Comparison of ENCODE assay signal across 8 cellular contexts in genomic region chr18:48161201-48161910, GRCh38.
DNase-seq lines count a peak whose midpoint lies in the region; ATAC-seq and TF ChIP-seq lines count a peak whose summit lies in the region.

No MANE protein-coding gene starts in this region.

- peak in 1 of 2 donors; percentile 13 for TF ChIP-seq POLR2A in suprapubic skin (IDR thresholded peaks at IDR 0.05)

- H3K4me3 ChIP-seq in HUES64 (ENCODE audit: low read length) = peak overlapping the region; percentile 66
- peak overlapping the region; percentile 55 for H3K4me3 ChIP-seq in suprapubic skin

- H3K27ac ChIP-seq in C4-2B (peak overlapping the region; percentile 67), HUES64 (ENCODE audit: low read depth, low read length) (no peak overlapping the region), suprapubic skin (peak overlapping the region; percentile 94)

- 1% methylated on average over 49 of the region's 53 CpGs for WGBS in HUES64
- WGBS in suprapubic skin = 3% methylated on average over 23 of the region's 53 CpGs

- TF ChIP-seq CTCF in C4-2B (conservative IDR thresholded peaks at IDR 0.05) = no peak
- no peak for TF ChIP-seq CTCF in omental fat pad (IDR thresholded peaks at IDR 0.05)
- no peak for TF ChIP-seq CTCF in suprapubic skin (IDR thresholded peaks at IDR 0.05)

- peak; percentile 75 for ATAC-seq in GM21360 (IDR thresholded peaks at IDR 0.05; ENCODE audit: unreplicated experiment)
- peak; percentile 95 for ATAC-seq in SK-N-SH treated with all-trans-retinoic acid at 6 μM for 48 hours
- peak; percentile 91 to 98 for ATAC-seq in activated naive CD4-positive, alpha-beta T cell treated with anti-CD3 and anti-CD28 coated beads, Interleukin-2, amount 50 U/mL, for 72 hours
- peak; percentile 93 for ATAC-seq in omental fat pad (ENCODE audit: low FRiP score)

- H3K4me1 ChIP-seq in HUES64 (ENCODE audit: insufficient read depth, low read length) = peaks cover 12% of the 10 kb centered on the region
- H3K4me1 ChIP-seq in suprapubic skin = peaks cover 74% of the 10 kb centered on the region

- H3K27ac Mint-ChIP-seq in activated naive CD4-positive, alpha-beta T cell treated with anti-CD3 and anti-CD28 coated beads, Interleukin-2, amount 50 U/mL, for 72 hours = no peak overlapping the region

- no peaks in the 10 kb centered on the region for H3K9me3 Mint-ChIP-seq in activated naive CD4-positive, alpha-beta T cell treated with anti-CD3 and anti-CD28 coated beads, Interleukin-2, amount 50 U/mL, for 72 hours

- no peaks in the 10 kb centered on the region for H3K36me3 Mint-ChIP-seq in activated naive CD4-positive, alpha-beta T cell treated with anti-CD3 and anti-CD28 coated beads, Interleukin-2, amount 50 U/mL, for 72 hours

- peak; percentile 60 to 62 for DNase-seq in activated naive CD4-positive, alpha-beta T cell treated with anti-CD3 and anti-CD28 coated beads, Interleukin-2, amount 50 U/mL, for 72 hours (ENCODE audit: low spot score in 2 of 2)
- DNase-seq in glomerular visceral epithelial cell (ENCODE audit: extremely low spot score) = peak; percentile 64
- DNase-seq in omental fat pad (ENCODE audit: low spot score) = peak; percentile 63
- peak; percentile 87 to 92 for DNase-seq in suprapubic skin (ENCODE audit: low spot score in 2 of 2)

- H3K9ac ChIP-seq in HUES64 (ENCODE audit: low read depth, low read length) = peak overlapping the region; percentile 67

- H3K9me3 ChIP-seq in HUES64 (ENCODE audit: insufficient read depth, low read depth, low read length) (no peaks in the 10 kb centered on the region), suprapubic skin (no peaks in the 10 kb centered on the region)

- TF ChIP-seq EP300 in suprapubic skin (IDR thresholded peaks at IDR 0.05) = no peak

- H3K36me3 ChIP-seq in HUES64 (ENCODE audit: insufficient read depth, low read length) = no peaks in the 10 kb centered on the region
- no peaks in the 10 kb centered on the region for H3K36me3 ChIP-seq in suprapubic skin

- peaks cover 58% of the 10 kb centered on the region for H3K27me3 ChIP-seq in HUES64 (ENCODE audit: insufficient read depth, low read length)
- H3K27me3 ChIP-seq in suprapubic skin = no peaks in the 10 kb centered on the region

TF ChIP-seq in SK-N-SH treated with all-trans-retinoic acid at 6 μM for 48 hours, 23 proteins besides CTCF, POLR2A, EP300 and RAD21:
- TF ChIP-seq SNAI2 (CRISPR knock-in tag; IDR thresholded peaks at IDR 0.05) (no peak), ZNF565 (CRISPR knock-in tag; conservative IDR thresholded peaks at IDR 0.05; ENCODE audit: low read depth) (no peak), TCF4 (CRISPR knock-in tag; IDR thresholded peaks at IDR 0.05; ENCODE audit: borderline replicate concordance) (no peak), ZNF70 (CRISPR knock-in tag; IDR thresholded peaks at IDR 0.05) (no peak), OSR1 (CRISPR knock-in tag; IDR thresholded peaks at IDR 0.05) (no peak), BACH2 (CRISPR knock-in tag; IDR thresholded peaks at IDR 0.05; ENCODE audit: borderline replicate concordance) (no peak), RARB (CRISPR knock-in tag; IDR thresholded peaks at IDR 0.05) (no peak), ZC3H10 (CRISPR knock-in tag; IDR thresholded peaks at IDR 0.05) (no peak), ESRRG (CRISPR knock-in tag; IDR thresholded peaks at IDR 0.05) (no peak), GLIS3 (CRISPR knock-in tag; IDR thresholded peaks at IDR 0.05) (no peak), CREB5 (CRISPR knock-in tag; IDR thresholded peaks at IDR 0.05; ENCODE audit: low read depth) (no peak), TOX (CRISPR knock-in tag; IDR thresholded peaks at IDR 0.05; ENCODE audit: borderline replicate concordance) (no peak), PATZ1 (CRISPR knock-in tag; IDR thresholded peaks at IDR 0.05; ENCODE audit: borderline replicate concordance) (no peak), ZFP3 (CRISPR knock-in tag; IDR thresholded peaks at IDR 0.05) (no peak), TSHZ2 (CRISPR knock-in tag; IDR thresholded peaks at IDR 0.05) (no peak)
TF ChIP-seq in SK-N-SH treated with all-trans-retinoic acid at 6 μM for 48 hours: peak in this region for 0.
